ENCODE assay signal across 19 cellular contexts in genomic region chr11:33706961-33707360, GRCh38. TPM values are rescaled to one million over a fixed set of nuclear protein-coding genes. Genes with fewer than 3 reads are reported as not detected.
DNase-seq lines count a peak whose midpoint lies in the region; ATAC-seq, FAIRE-seq and TF ChIP-seq lines count a peak whose summit lies in the region.
"Had no signal": no experiment of that assay in that cellular context is flagged by ENCODE, and none has a peak within 500 bp of the region (broad histone marks: within the 10 kb centered on the region; RNA-seq: fewer than 3 reads in every experiment).

No MANE protein-coding gene starts in this region.

- H3K4me1 Mint-ChIP-seq in endothelial cell (ENCODE audit: unreplicated experiment), result peaks cover 8% of the 10 kb centered on the region
- H3K4me1 Mint-ChIP-seq: stimulated activated effector memory CD8-positive, alpha-beta T cell treated with anti-CD3 and anti-CD28 coated beads, Interleukin-12 subunit alpha, Interleukin-12 subunit beta, amount 100 ng/mL, for 72 hours had no signal

- H3K27ac ChIP-seq in right atrium auricular region (peak overlapping the region; percentile 65 to 67), fibroblast of lung (ENCODE audit: insufficient read depth, low read length) (peak overlapping the region; percentile 51), psoas muscle (peak overlapping the region; percentile 68), substantia nigra (ENCODE audit: low read depth, low read length, poor library complexity, severe bottlenecking) (no peak overlapping the region)

- DNase-seq in right atrium auricular region (ENCODE audit: low spot score) (no peak), cardiac septum (ENCODE audit: low spot score) (no peak), fibroblast of lung (ENCODE audit: low read depth in 2 of 2) (no peak), psoas muscle (no peak), substantia nigra (lab: John Stamatoyannopoulos, UW) (no peak), HTR-8/SVneo (ENCODE audit: insufficient read length, low spot score) (no peak), endothelial cell (ENCODE audit: low spot score) (no peak)
- DNase-seq in stimulated activated CD4-positive, alpha-beta T cell treated with anti-CD3 and anti-CD28 coated beads, Interleukin-4, amount 100 ng/mL, for 24 hours, result no peak
- DNase-seq: activated CD4-positive, alpha-beta T cell treated with anti-CD3 and anti-CD28 coated beads, Interleukin-2, amount 50 U/mL, for 4 hours; activated naive CD4-positive, alpha-beta T cell treated with anti-CD3 and anti-CD28 coated beads for 36 hours; CD8-positive, alpha-beta memory T cell; dermis blood vessel endothelial cell; H9; hypothalamus; Kasumi-1; Peyer's patch; SW 1271 had no signal

- H3K27me3 Mint-ChIP-seq in endothelial cell (ENCODE audit: unreplicated experiment), result peaks cover 3% of the 10 kb centered on the region
- H3K27me3 Mint-ChIP-seq: CD8-positive, alpha-beta memory T cell had no signal

- H3K9me3 ChIP-seq in right atrium auricular region (no peaks in the 10 kb centered on the region), fibroblast of lung (ENCODE audit: control insufficient read depth, insufficient read depth, low read depth, low read length) (no peaks in the 10 kb centered on the region), psoas muscle (no peaks in the 10 kb centered on the region)
- H3K9me3 ChIP-seq: Peyer's patch had no signal

- no peak for ATAC-seq in psoas muscle
- ATAC-seq: stimulated activated effector memory CD8-positive, alpha-beta T cell treated with anti-CD3 and anti-CD28 coated beads, Interleukin-12 subunit alpha, Interleukin-12 subunit beta, amount 100 ng/mL, for 72 hours had no signal

- H4K20me1 ChIP-seq in fibroblast of lung (ENCODE audit: control insufficient read depth, extremely low read depth, insufficient read depth, low read length), result no peaks in the 10 kb centered on the region

- no peak overlapping the region for H3K9ac ChIP-seq in fibroblast of lung (ENCODE audit: insufficient read depth, low read length)

- H2AFZ ChIP-seq in fibroblast of lung (ENCODE audit: low read length), result no peak overlapping the region

- peaks cover 41% of the 10 kb centered on the region for H3K36me3 ChIP-seq in right atrium auricular region
- peaks cover 9% of the 10 kb centered on the region for H3K36me3 ChIP-seq in fibroblast of lung (ENCODE audit: control insufficient read depth, insufficient read depth, low read length)
- peaks cover 18 to 59% of the 10 kb centered on the region in 2 donors for H3K36me3 ChIP-seq in psoas muscle (ENCODE audit: insufficient read depth in 1 of 2, low read depth in 1 of 2)

- peaks cover 26% of the 10 kb centered on the region for H3K79me2 ChIP-seq in fibroblast of lung (ENCODE audit: control insufficient read depth, insufficient read depth, low read length)

- no peak overlapping the region for H3K4me3 Mint-ChIP-seq in endothelial cell (ENCODE audit: unreplicated experiment)
- H3K4me3 Mint-ChIP-seq: activated naive CD4-positive, alpha-beta T cell treated with anti-CD3 and anti-CD28 coated beads for 36 hours; CD8-positive, alpha-beta memory T cell; H9; stimulated activated effector memory CD8-positive, alpha-beta T cell treated with anti-CD3 and anti-CD28 coated beads, Interleukin-12 subunit alpha, Interleukin-12 subunit beta, amount 100 ng/mL, for 72 hours had no signal

- FAIRE-seq in HTR-8/SVneo (lab: Jason Lieb, UNC), result no peak
- FAIRE-seq: urothelium cell line had no signal

- peaks cover 0 to 79% of the 10 kb centered on the region in 2 donors for H3K4me1 ChIP-seq in right atrium auricular region
- H3K4me1 ChIP-seq in fibroblast of lung (ENCODE audit: control insufficient read depth, extremely low read depth, insufficient read depth, low read length), result peaks cover 24% of the 10 kb centered on the region
- H3K4me1 ChIP-seq in psoas muscle, result peaks cover 77% of the 10 kb centered on the region

- WGBS in psoas muscle, 3 donors, result 54 to 59% (median 54%) methylated on average over 2 of the region's 2 CpGs

- no peak overlapping the region for H3K27ac Mint-ChIP-seq in endothelial cell (ENCODE audit: unreplicated experiment)
- H3K27ac Mint-ChIP-seq: activated naive CD4-positive, alpha-beta T cell treated with anti-CD3 and anti-CD28 coated beads for 36 hours; H9; stimulated activated effector memory CD8-positive, alpha-beta T cell treated with anti-CD3 and anti-CD28 coated beads, Interleukin-12 subunit alpha, Interleukin-12 subunit beta, amount 100 ng/mL, for 72 hours had no signal

- TF ChIP-seq CTCF in right atrium auricular region (IDR thresholded peaks at IDR 0.05), result no peak
- TF ChIP-seq CTCF in fibroblast of lung (conservative IDR thresholded peaks at IDR 0.05 in 1 of 2, IDR thresholded peaks at IDR 0.05 in 1 of 2; ENCODE audit: low read depth in 1 of 2, low read length in 2 of 2), result no peak
- no peak for TF ChIP-seq CTCF in psoas muscle (IDR thresholded peaks at IDR 0.05)
- TF ChIP-seq CTCF in endothelial cell (IDR thresholded peaks at IDR 0.05; ENCODE audit: unreplicated experiment), result no peak

- H3K27me3 ChIP-seq in right atrium auricular region (no peaks in the 10 kb centered on the region), fibroblast of lung (ENCODE audit: control insufficient read depth, insufficient read depth, low read length) (no peaks in the 10 kb centered on the region), psoas muscle (ENCODE audit: insufficient read depth in 3 of 3, low read length in 2 of 3) (no peaks in the 10 kb centered on the region)
- H3K27me3 ChIP-seq: Peyer's patch had no signal

- H3K4me2 ChIP-seq in fibroblast of lung (ENCODE audit: extremely low read depth, insufficient read depth, low read length), result no peak overlapping the region

- no peaks in the 10 kb centered on the region for H3K9me3 Mint-ChIP-seq in endothelial cell (ENCODE audit: unreplicated experiment)
- H3K9me3 Mint-ChIP-seq: activated naive CD4-positive, alpha-beta T cell treated with anti-CD3 and anti-CD28 coated beads for 36 hours; CD8-positive, alpha-beta memory T cell; H9; stimulated activated effector memory CD8-positive, alpha-beta T cell treated with anti-CD3 and anti-CD28 coated beads, Interleukin-12 subunit alpha, Interleukin-12 subunit beta, amount 100 ng/mL, for 72 hours had no signal

- H3K4me3 ChIP-seq in right atrium auricular region (no peak overlapping the region), fibroblast of lung (replicated peaks in 1 of 4; ENCODE audit: control extremely low read depth in 1 of 4, insufficient read depth in 1 of 4, low read depth in 3 of 4, low read length in 4 of 4) (no peak overlapping the region), psoas muscle (no peak overlapping the region)
- H3K4me3 ChIP-seq: Peyer's patch had no signal

- intact Hi-C loops in cardiac septum (cut with DNase I), result no loop called here
- intact Hi-C loops in psoas muscle (cut with DNase I), result no loop called here

- no peaks in the 10 kb centered on the region for H3K36me3 Mint-ChIP-seq in endothelial cell (ENCODE audit: low read depth, unreplicated experiment)
- H3K36me3 Mint-ChIP-seq: stimulated activated effector memory CD8-positive, alpha-beta T cell treated with anti-CD3 and anti-CD28 coated beads, Interleukin-12 subunit alpha, Interleukin-12 subunit beta, amount 100 ng/mL, for 72 hours had no signal

RNA-seq across cellular contexts. Expression of gene C11orf91, which starts 6.3 kb away (rescaled TPM):
- total RNA-seq in right atrium auricular region, result not detected
- total RNA-seq in cardiac septum, result 1.4 TPM
- total RNA-seq in fibroblast of lung, result not detected in 2 replicates
- 0.12 TPM in 1 of 2 replicates, not detected in the other for polyA plus RNA-seq in fibroblast of lung
- not detected in 2 replicates for polyA plus RNA-seq in fibroblast of lung (2012)
- polyA minus RNA-seq in fibroblast of lung (ENCODE audit: low replicate concordance), result not detected in 2 replicates
- total RNA-seq in psoas muscle, result under 1 TPM in 3 of 4 donors, not detected in 1; 0.49 to 0.87 (median 0.53) TPM
- polyA plus RNA-seq in psoas muscle, result under 1 TPM in 1 of 3 donors, not detected in 2; 0.14 TPM
- not detected for total RNA-seq in endothelial cell (ENCODE audit: unreplicated experiment)
- total RNA-seq: activated naive CD4-positive, alpha-beta T cell treated with anti-CD3 and anti-CD28 coated beads for 36 hours; CD8-positive, alpha-beta memory T cell; dermis blood vessel endothelial cell; H9; Peyer's patch had no signal
- polyA plus RNA-seq: CD8-positive, alpha-beta memory T cell had no signal

RNA-seq across cellular contexts. Expression of gene CD59, which starts 29.3 kb away (rescaled TPM):
- 100 to 1,000 TPM; 414 to 561 TPM for total RNA-seq in right atrium auricular region
- 932 TPM for total RNA-seq in cardiac septum
- total RNA-seq in fibroblast of lung, result 209 and 380 TPM in 2 replicates
- 1,165 and 1,404 TPM in 2 replicates for polyA plus RNA-seq in fibroblast of lung
- polyA plus RNA-seq in fibroblast of lung (2012), result 928 and 1,205 TPM in 2 replicates
- polyA minus RNA-seq in fibroblast of lung (ENCODE audit: low replicate concordance), result 662 and 789 TPM in 2 replicates
- 100 to 1,000 TPM; 548 to 930 (median 580) TPM for total RNA-seq in psoas muscle
- polyA plus RNA-seq in psoas muscle, result 100 to 1,000 TPM; 423 to 754 (median 450) TPM
- 101 TPM for total RNA-seq in endothelial cell (ENCODE audit: unreplicated experiment)
